ENCODE assay signal across 10 cellular contexts in the genomic region with DNA sequence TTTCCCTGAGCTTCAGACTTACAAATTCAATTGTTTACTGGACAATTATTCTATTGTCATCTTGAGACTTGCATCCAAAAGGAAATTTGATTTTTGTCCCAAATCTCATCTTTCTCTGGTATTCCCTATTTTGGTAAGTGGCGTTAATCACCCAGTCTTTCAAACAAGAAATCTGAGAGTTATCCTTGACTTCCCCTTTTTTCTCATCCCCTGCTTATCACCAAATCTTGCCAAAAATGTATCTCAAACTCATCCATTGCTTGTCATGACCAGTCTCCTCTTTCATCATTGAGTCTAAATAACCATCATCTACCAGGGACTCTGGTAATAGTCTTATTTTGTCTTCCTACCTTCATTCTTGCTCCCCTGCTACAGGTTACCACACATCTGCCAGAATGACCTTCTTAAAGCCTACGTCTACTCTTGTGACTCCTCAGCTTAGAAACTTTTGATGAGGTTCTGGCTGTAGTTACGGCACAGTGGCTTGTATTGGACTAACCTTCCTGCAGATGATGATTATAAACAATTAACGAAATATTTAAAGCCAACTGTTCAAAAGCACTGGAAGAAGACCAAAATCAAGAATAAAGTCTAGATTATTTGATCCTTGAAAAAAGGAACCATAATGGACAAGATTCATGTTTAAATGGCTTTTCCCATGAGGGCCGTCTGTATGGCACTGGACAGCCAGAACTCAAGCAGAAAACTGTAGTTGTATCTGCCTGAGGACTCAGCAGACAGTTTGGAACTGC. TPM values are rescaled to one million over a fixed set of nuclear protein-coding genes. Genes with fewer than 3 reads are reported as not detected.
"Had no signal": no experiment of that assay in that cellular context is flagged by ENCODE, and none has a peak within 500 bp of the region (broad histone marks: within the 10 kb centered on the region; RNA-seq: fewer than 3 reads in every experiment).

No MANE protein-coding gene starts in this region.

- ATAC-seq: GM23338, HCT116, HepG2 had no signal

- H3K4me3 ChIP-seq: GM23338, HAP-1 had no signal

- H3K4me1 Mint-ChIP-seq: IgD-negative memory B cell had no signal

- H3K4me3 Mint-ChIP-seq: GM23338, HFFc6, IgD-negative memory B cell had no signal

- H3K4me1 ChIP-seq: HAP-1 had no signal

- H3K27ac ChIP-seq: HL-60 had no signal

- H2AFZ ChIP-seq: GM23338 had no signal

- FAIRE-seq: H1, H54, HepG2 had no signal

- H3K9me3 ChIP-seq: HAP-1 had no signal

- H3K36me3 ChIP-seq: HAP-1 had no signal

- H3K27ac Mint-ChIP-seq: GM23338, HFFc6, IgD-negative memory B cell had no signal

- H3K4me2 ChIP-seq: GM23338 had no signal

- DNase-seq: HFFc6, KG1 had no signal

- H3K9me3 Mint-ChIP-seq: GM23338, HFFc6 had no signal

RNA-seq across cellular contexts. Expression of gene ANO2, which starts 9.0 kb away (rescaled TPM):
- total RNA-seq: HepG2 had no signal
- polyA plus RNA-seq: IgD-negative memory B cell had no signal
